In genomic region chr5:10592598-10592997, GRCh38 we compare ENCODE assay signal across 17 cellular contexts. TPM values are rescaled to one million over a fixed set of nuclear protein-coding genes. Genes with fewer than 3 reads are reported as not detected.
A peak's percentile ranks its signal among the peaks of the same experiment; 100 is the strongest.
DNase-seq lines count a peak whose midpoint lies in the region; ATAC-seq and TF ChIP-seq lines count a peak whose summit lies in the region.
"Had no signal": no experiment of that assay in that cellular context is flagged by ENCODE, and none has a peak within 500 bp of the region (broad histone marks: within the 10 kb centered on the region; RNA-seq: fewer than 3 reads in every experiment).

No MANE protein-coding gene starts in this region.

- H3K27ac Mint-ChIP-seq in stimulated activated memory B cell treated with anti-CD40 and anti-IgM and Interleukin-4, amounts not matched to agents 10 μg/mL and 1 μg/mL and 100 μg/mL, for 72 hours, result no peak overlapping the region
- H3K27ac Mint-ChIP-seq in mesothelial cell of epicardium, result no peak overlapping the region
- H3K27ac Mint-ChIP-seq: activated naive CD4-positive, alpha-beta T cell treated with anti-CD3 and anti-CD28 coated beads, Interleukin-2, amount 50 U/mL, for 24 hours had no signal

- peaks cover 91% of the 10 kb centered on the region for H3K4me1 Mint-ChIP-seq in stimulated activated memory B cell treated with anti-CD40 and anti-IgM and Interleukin-4, amounts not matched to agents 10 μg/mL and 1 μg/mL and 100 μg/mL, for 72 hours
- H3K4me1 Mint-ChIP-seq in mesothelial cell of epicardium, result peaks cover 37% of the 10 kb centered on the region

- H3K36me3 Mint-ChIP-seq in stimulated activated memory B cell treated with anti-CD40 and anti-IgM and Interleukin-4, amounts not matched to agents 10 μg/mL and 1 μg/mL and 100 μg/mL, for 72 hours, result peaks cover 73% of the 10 kb centered on the region
- peaks cover 11% of the 10 kb centered on the region for H3K36me3 Mint-ChIP-seq in mesothelial cell of epicardium

- DNase-seq in NCI-H2171 treated with DMSO at 0.1 percent for 48 hours (lab: John Stamatoyannopoulos, UW) (peak; percentile 42), NCI-H2171 (lab: John Stamatoyannopoulos, UW) (no peak), SW 1271 (lab: John Stamatoyannopoulos, UW) (no peak), NCI-H1694 treated with DMSO at 0.1 percent for 48 hours (lab: John Stamatoyannopoulos, UW) (no peak), mesothelial cell of epicardium (ENCODE audit: low spot score in 2 of 2, unreplicated experiment in 2 of 2) (no peak)
- DNase-seq: activated CD4-positive, CD25-positive, alpha-beta regulatory T cell treated with anti-CD3 and anti-CD28 coated beads, Interleukin-2, amount 50 U/mL, for 72 hours; GM23248; left ventricle myocardium superior; posterior cingulate gyrus; SHP77; stimulated activated CD4-positive, alpha-beta T cell treated with anti-CD3 and anti-CD28 coated beads, Interleukin-2, amount 100 ng/mL, for 48 hours had no signal

- H3K4me3 Mint-ChIP-seq in stimulated activated memory B cell treated with anti-CD40 and anti-IgM and Interleukin-4, amounts not matched to agents 10 μg/mL and 1 μg/mL and 100 μg/mL, for 72 hours, result no peak overlapping the region
- H3K4me3 Mint-ChIP-seq in mesothelial cell of epicardium, result no peak overlapping the region
- H3K4me3 Mint-ChIP-seq: activated naive CD4-positive, alpha-beta T cell treated with anti-CD3 and anti-CD28 coated beads, Interleukin-2, amount 50 U/mL, for 24 hours had no signal

- TF ChIP-seq CTCF in HEK293 (tag by site-specific recombination; IDR thresholded peaks at IDR 0.05), result no peak
- no peak for TF ChIP-seq CTCF in mesothelial cell of epicardium (IDR thresholded peaks at IDR 0.05; ENCODE audit: unreplicated experiment)

- CTCF ChIA-PET in HEK293 (lab: Yijun Ruan, JAX), result interaction anchor here (0.6 to 2.4 kb wide), 5 partner anchors 16 to 505 kb away, joined by 3 to 11 read pairs (median 4); no protein-coding TSS in a partner anchor

- H3K27ac ChIP-seq in HEK293 (ENCODE audit: extremely low read depth, low read depth, low read length), result no peak overlapping the region
- H3K27ac ChIP-seq: 22Rv1, GM23248 had no signal

- ATAC-seq in HG03442 (IDR thresholded peaks at IDR 0.05; ENCODE audit: unreplicated experiment), result peak; percentile 45
- peak; percentile 57 for ATAC-seq in stimulated activated memory B cell treated with anti-CD40 and anti-IgM and Interleukin-4, amounts not matched to agents 10 μg/mL and 1 μg/mL and 100 μg/mL, for 72 hours
- ATAC-seq: left ventricle myocardium superior had no signal

- H3K4me1 ChIP-seq in HEK293 (ENCODE audit: control insufficient read depth, insufficient read depth, low read length), result peaks cover 26% of the 10 kb centered on the region

- H3K9me3 ChIP-seq in HEK293 (ENCODE audit: control insufficient read depth, insufficient read depth, low read depth, low read length), result no peaks in the 10 kb centered on the region

- H3K4me3 ChIP-seq in HEK293 (ENCODE audit: low read depth, low read length), result no peak overlapping the region
- H3K4me3 ChIP-seq: GM23248 had no signal

- H3K36me3 ChIP-seq in HEK293 (ENCODE audit: control insufficient read depth in 2 of 2, insufficient read depth in 1 of 2, low read length in 2 of 2), result no peaks in the 10 kb centered on the region

- POLR2A ChIA-PET in HEK293 (lab: Yijun Ruan, JAX), result interaction anchor here (0.6 to 1.3 kb wide), 3 partner anchors 29 to 41 kb away, joined by 3 to 5 read pairs (median 3); partner anchors contain the start of gene ANKRD33B

- no peaks in the 10 kb centered on the region for H3K27me3 Mint-ChIP-seq in stimulated activated memory B cell treated with anti-CD40 and anti-IgM and Interleukin-4, amounts not matched to agents 10 μg/mL and 1 μg/mL and 100 μg/mL, for 72 hours
- H3K27me3 Mint-ChIP-seq in mesothelial cell of epicardium (ENCODE audit: low read depth), result no peaks in the 10 kb centered on the region
- H3K27me3 Mint-ChIP-seq: IgD-negative memory B cell had no signal

- peaks cover 7% of the 10 kb centered on the region for H3K9me3 Mint-ChIP-seq in stimulated activated memory B cell treated with anti-CD40 and anti-IgM and Interleukin-4, amounts not matched to agents 10 μg/mL and 1 μg/mL and 100 μg/mL, for 72 hours
- H3K9me3 Mint-ChIP-seq in mesothelial cell of epicardium, result peaks cover 25% of the 10 kb centered on the region

TF ChIP-seq in HEK293, 187 proteins besides CTCF, POLR2A, EP300 and RAD21:
- no peak for TF ChIP-seq PRDM2 (tag by site-specific recombination; IDR thresholded peaks at IDR 0.05; ENCODE audit: borderline replicate concordance)
- peak; percentile 46; the same call in 1 of the 2 replicates for TF ChIP-seq PRDM10 (tag by site-specific recombination; IDR thresholded peaks at IDR 0.05)
TF ChIP-seq in HEK293: peak in this region for 1.

RNA-seq across cellular contexts. Expression of gene ANKRD33B, which starts 28.7 kb away (rescaled TPM):
- total RNA-seq in mesothelial cell of epicardium, result 3.2 to 3.8 TPM (median 3.5 TPM) in 3 replicates
